25 cellular contexts compared by ENCODE assay signal in genomic region chr12:49806877-49807276, GRCh38.
"Had no signal": no experiment of that assay in that cellular context is flagged by ENCODE, and none has a peak within 500 bp of the region (broad histone marks: within the 10 kb centered on the region; RNA-seq: fewer than 3 reads in every experiment).

No MANE protein-coding gene starts in this region.

- H3K27me3 ChIP-seq: body of pancreas, esophagus muscularis mucosa, foreskin keratinocyte, pancreas, spleen, uterus had no signal

- H3K4me3 Mint-ChIP-seq: activated T-cell treated with anti-CD3 and anti-CD28 coated beads, Interleukin-2, amount 50 U/mL, for 72 hours; naive B cell; T-helper 1 cell treated with Interleukin-12 subunit alpha and Interleukin-12 subunit beta and Interleukin-4 antibody, amounts not matched to agents 30 μg/mL and 1 μg/mL, for 36 hours; type B pancreatic cell had no signal

- DNase-seq: activated CD4-positive, alpha-beta T cell treated with anti-CD3 and anti-CD28 coated beads for 4 hours; activated CD4-positive, alpha-beta T cell treated with anti-CD3 and anti-CD28 coated beads, Interleukin-2, amount 50 U/mL, for 4 hours; activated naive CD4-positive, alpha-beta T cell; activated T-cell treated with anti-CD3 and anti-CD28 coated beads for 4 hours; activated T-cell treated with anti-CD3 and anti-CD28 coated beads, Interleukin-2, amount 50 U/mL, for 72 hours; anterior cingulate cortex; body of pancreas; cortex of kidney; foreskin keratinocyte; kidney glomerular epithelial cell; left ventricle myocardium superior; naive B cell; pancreas; psoas muscle; spleen; stimulated activated naive CD4-positive, alpha-beta T cell treated with Interleukin-2 at 50 U/mL for 16 hours; SW 1271; T-helper 9 cell; uterus had no signal

- H3K4me3 ChIP-seq: body of pancreas, esophagus muscularis mucosa, pancreas, psoas muscle, spleen, thoracic aorta, uterus had no signal

- H3K4me1 ChIP-seq: body of pancreas, foreskin keratinocyte, pancreas had no signal

- H3K27ac Mint-ChIP-seq: activated naive CD4-positive, alpha-beta T cell treated with anti-CD3 and anti-CD28 coated beads, Interleukin-2, amount 50 U/mL, for 72 hours; activated T-cell treated with anti-CD3 and anti-CD28 coated beads, Interleukin-2, amount 50 U/mL, for 72 hours; naive B cell; T-helper 1 cell treated with Interleukin-12 subunit alpha and Interleukin-12 subunit beta and Interleukin-4 antibody, amounts not matched to agents 30 μg/mL and 1 μg/mL, for 36 hours had no signal

- H3K9me3 ChIP-seq: body of pancreas, esophagus muscularis mucosa, pancreas, psoas muscle, spleen, thoracic aorta, uterus had no signal

- H3K9me3 Mint-ChIP-seq: activated naive CD4-positive, alpha-beta T cell treated with anti-CD3 and anti-CD28 coated beads, Interleukin-2, amount 50 U/mL, for 72 hours; activated T-cell treated with anti-CD3 and anti-CD28 coated beads, Interleukin-2, amount 50 U/mL, for 72 hours; naive B cell; T-helper 1 cell treated with Interleukin-12 subunit alpha and Interleukin-12 subunit beta and Interleukin-4 antibody, amounts not matched to agents 30 μg/mL and 1 μg/mL, for 36 hours; type B pancreatic cell had no signal

- H3K27ac ChIP-seq: body of pancreas, esophagus muscularis mucosa, foreskin keratinocyte, pancreas, psoas muscle, spleen, thoracic aorta, uterus, VCaP had no signal

- ATAC-seq: activated naive CD4-positive, alpha-beta T cell treated with anti-CD3 and anti-CD28 coated beads, Interleukin-2, amount 50 U/mL, for 72 hours; activated T-cell treated with anti-CD3 and anti-CD28 coated beads, Interleukin-2, amount 50 U/mL, for 72 hours; body of pancreas; foreskin keratinocyte; left ventricle myocardium superior; pancreas; psoas muscle had no signal

- H3K27me3 Mint-ChIP-seq: naive B cell, type B pancreatic cell had no signal

- H3K36me3 Mint-ChIP-seq: activated naive CD4-positive, alpha-beta T cell treated with anti-CD3 and anti-CD28 coated beads, Interleukin-2, amount 50 U/mL, for 72 hours; type B pancreatic cell had no signal

- H3K36me3 ChIP-seq: uterus had no signal
